8 cellular contexts compared by ENCODE assay signal in the genomic region with DNA sequence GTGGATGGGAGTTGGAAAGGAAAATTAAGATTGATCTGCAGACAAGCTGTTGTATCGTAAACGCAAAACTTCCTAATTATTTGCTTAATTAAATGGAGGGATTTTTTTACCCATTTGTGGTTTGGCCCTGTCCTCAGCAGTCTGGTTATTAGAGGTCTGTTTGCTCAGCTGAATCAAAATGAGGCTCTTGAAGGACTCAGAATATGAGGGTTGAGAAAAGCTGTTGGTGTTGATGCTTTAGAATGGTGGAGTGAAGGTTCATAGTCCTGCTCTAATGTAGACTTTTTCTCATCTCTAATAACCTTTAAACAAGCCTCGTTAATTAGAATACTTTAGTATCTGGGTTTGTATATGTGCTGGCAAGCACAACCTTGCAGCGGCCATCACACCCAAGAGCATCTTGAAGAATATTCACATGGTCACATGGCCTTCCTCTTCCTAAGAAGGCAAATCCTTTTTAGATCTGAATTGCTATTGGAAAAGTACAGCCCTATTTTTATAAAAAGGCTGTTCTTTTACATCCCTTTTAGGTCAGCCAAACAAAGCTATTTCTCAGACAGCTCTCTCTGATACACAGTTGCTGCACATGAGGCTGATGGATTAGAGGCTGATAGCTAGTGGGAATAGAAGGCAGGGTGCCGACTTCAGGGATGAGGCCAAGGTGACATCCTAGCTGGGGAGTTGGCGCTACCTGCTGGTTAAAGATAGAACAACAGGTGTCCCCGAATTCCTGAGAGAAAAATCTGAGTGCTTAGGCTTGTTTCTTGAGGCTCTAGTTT. TPM values are rescaled to one million over a fixed set of nuclear protein-coding genes. Genes with fewer than 3 reads are reported as not detected.
A peak's percentile ranks its signal among the peaks of the same experiment; 100 is the strongest.
DNase-seq lines count a peak whose midpoint lies in the region; ATAC-seq and TF ChIP-seq lines count a peak whose summit lies in the region.

No MANE protein-coding gene starts in this region.

- DNase-seq in A673 (ENCODE audit: low spot score) (peak; percentile 79), GM19240 (ENCODE audit: insufficient read length, low spot score) (peak; percentile 53), NCI-H460 (ENCODE audit: extremely low read depth, low read depth) (peak; percentile 58), left lung (no peak)
- peak; percentile 65 for DNase-seq in activated CD4-positive, alpha-beta T cell treated with anti-CD3 and anti-CD28 coated beads, Interleukin-2, amount 10 ng/mL, durations not matched to agents 7 days and 5 days
- peak; percentile 36 to 59 (median 48) for DNase-seq in stimulated activated CD4-positive, alpha-beta T cell treated with anti-CD3 and anti-CD28 coated beads, TNF-alpha, amount 100 ng/mL, for 4 hours (ENCODE audit: low read depth in 3 of 3)

- no TSS peak for BruUV-seq in A673 (replicated peaks; lab: Mats Ljungman, UMichigan)

- ATAC-seq in left lung, result peak; percentile 88
- ATAC-seq in GM21717 (IDR thresholded peaks at IDR 0.05; ENCODE audit: unreplicated experiment), result no peak

- H3K4me1 ChIP-seq in A673 (ENCODE audit: insufficient read depth, low read length, poor library complexity, severe bottlenecking) (peaks cover 18% of the 10 kb centered on the region), left lung (peaks cover 3 to 33% of the 10 kb centered on the region in 2 donors)

- no peaks in the 10 kb centered on the region for H3K9me3 ChIP-seq in A673 (ENCODE audit: low read depth, low read length, poor library complexity, severe bottlenecking)
- H3K9me3 ChIP-seq in left lung, result no peaks in the 10 kb centered on the region

- H3K4me1 Mint-ChIP-seq in activated CD4-positive, alpha-beta T cell treated with anti-CD3 and anti-CD28 coated beads, Interleukin-2, amount 10 ng/mL, durations not matched to agents 7 days and 5 days, result peaks cover 38% of the 10 kb centered on the region

- H3K36me3 Mint-ChIP-seq in activated CD4-positive, alpha-beta T cell treated with anti-CD3 and anti-CD28 coated beads, Interleukin-2, amount 10 ng/mL, durations not matched to agents 7 days and 5 days (ENCODE audit: low read depth), result peaks cover 40% of the 10 kb centered on the region

- H3K4me3 ChIP-seq in A673 (ENCODE audit: low read depth, low read length, poor library complexity, severe bottlenecking) (no peak overlapping the region), left lung (no peak overlapping the region)

- H3K27me3 ChIP-seq in A673 (replicated peaks; ENCODE audit: insufficient read depth, low read depth, low read length, poor library complexity) (no peaks in the 10 kb centered on the region), left lung (no peaks in the 10 kb centered on the region)

- H3K27ac ChIP-seq in A673 (ENCODE audit: low read depth, low read length, poor library complexity, severe bottlenecking) (no peak overlapping the region), cingulate gyrus (ENCODE audit: low read depth, low read length) (peak overlapping the region; percentile 73), left lung (peak overlapping the region in 1 of 2 donors; percentile 17)

- no peak overlapping the region for H3K27ac Mint-ChIP-seq in activated CD4-positive, alpha-beta T cell treated with anti-CD3 and anti-CD28 coated beads, Interleukin-2, amount 10 ng/mL, durations not matched to agents 7 days and 5 days

- H3K36me3 ChIP-seq in A673 (ENCODE audit: insufficient read depth, low read length, poor library complexity, severe bottlenecking) (no peaks in the 10 kb centered on the region), left lung (peaks cover 0 to 68% of the 10 kb centered on the region in 2 donors)

- no peaks in the 10 kb centered on the region for H3K27me3 Mint-ChIP-seq in activated CD4-positive, alpha-beta T cell treated with anti-CD3 and anti-CD28 coated beads, Interleukin-2, amount 10 ng/mL, durations not matched to agents 7 days and 5 days

- CTCF ChIA-PET in A673 (lab: Charles Lee), result interaction anchor here (0.5 to 2.2 kb wide), 9 partner anchors 66 to 395 kb away, joined by 3 to 35 read pairs (median 7); no protein-coding TSS in a partner anchor
- CTCF ChIA-PET in activated CD4-positive, alpha-beta T cell treated with anti-CD3 and anti-CD28 coated beads, Interleukin-2, amount 10 ng/mL, durations not matched to agents 7 days and 5 days (lab: Charles Lee), result interaction anchor here (0.6 to 4.6 kb wide), 21 partner anchors 9 to 159 kb away, joined by 3 to 44 read pairs (median 4); no protein-coding TSS in a partner anchor

- POLR2A ChIA-PET in A673 (lab: Charles Lee; ENCODE audit: low non-redundant PET), result no interaction called here
- POLR2A ChIA-PET in activated CD4-positive, alpha-beta T cell treated with anti-CD3 and anti-CD28 coated beads, Interleukin-2, amount 10 ng/mL, durations not matched to agents 7 days and 5 days (lab: Charles Lee), result interaction anchor here (0.6 to 1.0 kb wide), 2 partner anchors 16 to 53 kb away, joined by 3 to 4 read pairs; no protein-coding TSS in a partner anchor

- no peaks in the 10 kb centered on the region for H3K9me3 Mint-ChIP-seq in activated CD4-positive, alpha-beta T cell treated with anti-CD3 and anti-CD28 coated beads, Interleukin-2, amount 10 ng/mL, durations not matched to agents 7 days and 5 days

- no peak overlapping the region for H3K4me3 Mint-ChIP-seq in activated CD4-positive, alpha-beta T cell treated with anti-CD3 and anti-CD28 coated beads, Interleukin-2, amount 10 ng/mL, durations not matched to agents 7 days and 5 days

- intact Hi-C loops in A673 (cut with micrococcal nuclease; ENCODE audit: unreplicated experiment), result loop anchor here (1.0 to 2.0 kb wide), 3 partner anchors 66 to 160 kb away; no protein-coding TSS in a partner anchor
- intact Hi-C loops in left lung (cut with DNase I), result loop anchor here in 1 of 2 donors (10.0 kb wide), 2 partner anchors 54 to 134 kb away; a partner anchor contains a TSS

- TF ChIP-seq CTCF in A673 (conservative IDR thresholded peaks at IDR 0.05; ENCODE audit: low read depth, low read length), result peak; percentile 80
- peak; percentile 57 to 67 for TF ChIP-seq CTCF in left lung (IDR thresholded peaks at IDR 0.05)

RNA-seq across cellular contexts. Expression of a gene that starts 53.8 kb away (rescaled TPM):
- 261 and 265 TPM in 2 replicates for total RNA-seq in A673 (2021)
- 34.8 and 35.9 TPM in 2 replicates for total RNA-seq in NCI-H460 (2014; rRNA removed; shearing (Covaris generic))
- 40.9 and 91.4 TPM in 2 replicates for polyA plus RNA-seq in NCI-H460 (2014; cell fraction: nucleus; rRNA removed)
- 100 to 1,000 TPM; 375 to 395 TPM for total RNA-seq in activated CD4-positive, alpha-beta T cell treated with anti-CD3 and anti-CD28 coated beads, Interleukin-2, amount 10 ng/mL, durations not matched to agents 7 days and 5 days
- 100 to 1,000 TPM; 358 to 385 TPM for total RNA-seq in left lung

Comparison
In these comparisons a context has a peak if more than half of its experiments do, and no peak if none do; other contexts are left out.
1. DNase-seq: peak in A673 (single experiment), GM19240 (single experiment), NCI-H460 (single experiment), activated CD4-positive, alpha-beta T cell treated with anti-CD3 and anti-CD28 coated beads, Interleukin-2, amount 10 ng/mL, durations not matched to agents 7 days and 5 days (single experiment) and stimulated activated CD4-positive, alpha-beta T cell treated with anti-CD3 and anti-CD28 coated beads, TNF-alpha, amount 100 ng/mL, for 4 hours (3 of 3); none in left lung (0 of 2).